8 cellular contexts compared by ENCODE assay signal in genomic region chr15:96893159-96893906, GRCh38.
A peak's percentile ranks its signal among the peaks of the same experiment; 100 is the strongest.
DNase-seq lines count a peak whose midpoint lies in the region; ATAC-seq, FAIRE-seq and TF ChIP-seq lines count a peak whose summit lies in the region.

No MANE protein-coding gene starts in this region.

- peak; percentile 31; the same call in 1 of the 2 replicates for TF ChIP-seq CTCF in BE2C (IDR thresholded peaks at IDR 0.05; ENCODE audit: low read depth, low read length)
- no peak for TF ChIP-seq CTCF in glutamatergic neuron (IDR thresholded peaks at IDR 0.05; ENCODE audit: partially characterized antibody, unreplicated experiment)
- TF ChIP-seq CTCF in type B pancreatic cell (conservative IDR thresholded peaks at IDR 0.05) = peak; percentile 81

- H3K9me3 ChIP-seq in BE2C = no peaks in the 10 kb centered on the region

- H3K4me1 Mint-ChIP-seq in glutamatergic neuron (ENCODE audit: low read depth, unreplicated experiment) (no peaks in the 10 kb centered on the region), type B pancreatic cell (ENCODE audit: unreplicated experiment) (peaks cover 13% of the 10 kb centered on the region)
- peaks cover 14% of the 10 kb centered on the region for H3K4me1 Mint-ChIP-seq in activated CD8-positive, alpha-beta memory T cell treated with anti-CD3 and anti-CD28 coated beads, Interleukin-2, amount 10 ng/mL, durations not matched to agents 7 days and 5 days

- H3K27me3 Mint-ChIP-seq in glutamatergic neuron (ENCODE audit: unreplicated experiment) = peaks cover 5% of the 10 kb centered on the region
- peaks cover 3% of the 10 kb centered on the region for H3K27me3 Mint-ChIP-seq in type B pancreatic cell
- no peaks in the 10 kb centered on the region for H3K27me3 Mint-ChIP-seq in activated CD8-positive, alpha-beta memory T cell treated with anti-CD3 and anti-CD28 coated beads, Interleukin-2, amount 10 ng/mL, durations not matched to agents 7 days and 5 days

- no peak overlapping the region for H3K4me3 ChIP-seq in BE2C (ENCODE audit: low read depth, low read length)

- H3K4me3 Mint-ChIP-seq in glutamatergic neuron (ENCODE audit: unreplicated experiment) = no peak overlapping the region
- no peak overlapping the region for H3K4me3 Mint-ChIP-seq in type B pancreatic cell
- H3K4me3 Mint-ChIP-seq in activated CD8-positive, alpha-beta memory T cell treated with anti-CD3 and anti-CD28 coated beads, Interleukin-2, amount 10 ng/mL, durations not matched to agents 7 days and 5 days = no peak overlapping the region

- DNase-seq in BE2C (no peak), HTR-8/SVneo (ENCODE audit: insufficient read length, low spot score) (peak; percentile 22), RPMI7951 (ENCODE audit: low read depth) (peak; percentile 65), glutamatergic neuron (peak; percentile 17), type B pancreatic cell (ENCODE audit: extremely low spot score, unreplicated experiment) (no peak), NCI-H510A treated with DMSO at 0.1 percent for 48 hours (lab: John Stamatoyannopoulos, UW) (no peak)
- DNase-seq in activated CD8-positive, alpha-beta memory T cell treated with anti-CD3 and anti-CD28 coated beads, Interleukin-2, amount 10 ng/mL, durations not matched to agents 7 days and 5 days = no peak

- no peaks in the 10 kb centered on the region; the same call in 1 of the 2 replicates for H3K27me3 ChIP-seq in BE2C

- CTCF ChIA-PET in activated CD8-positive, alpha-beta memory T cell treated with anti-CD3 and anti-CD28 coated beads, Interleukin-2, amount 10 ng/mL, durations not matched to agents 7 days and 5 days (lab: Charles Lee) = interaction anchor here (1.1 kb wide), 1 partner anchor 536 kb away, joined by 4 read pairs; no protein-coding TSS in a partner anchor

- no peak for ATAC-seq in HG03108 (IDR thresholded peaks at IDR 0.05; ENCODE audit: unreplicated experiment)
- no peak for ATAC-seq in activated CD8-positive, alpha-beta memory T cell treated with anti-CD3 and anti-CD28 coated beads, Interleukin-2, amount 10 ng/mL, durations not matched to agents 7 days and 5 days

- no peaks in the 10 kb centered on the region for H3K9me3 Mint-ChIP-seq in glutamatergic neuron (ENCODE audit: unreplicated experiment)
- no peaks in the 10 kb centered on the region for H3K9me3 Mint-ChIP-seq in type B pancreatic cell
- H3K9me3 Mint-ChIP-seq in activated CD8-positive, alpha-beta memory T cell treated with anti-CD3 and anti-CD28 coated beads, Interleukin-2, amount 10 ng/mL, durations not matched to agents 7 days and 5 days (ENCODE audit: low read depth) = no peaks in the 10 kb centered on the region

- H3K36me3 Mint-ChIP-seq in glutamatergic neuron (ENCODE audit: unreplicated experiment) = no peaks in the 10 kb centered on the region
- H3K36me3 Mint-ChIP-seq in type B pancreatic cell = no peaks in the 10 kb centered on the region
- H3K36me3 Mint-ChIP-seq in activated CD8-positive, alpha-beta memory T cell treated with anti-CD3 and anti-CD28 coated beads, Interleukin-2, amount 10 ng/mL, durations not matched to agents 7 days and 5 days = no peaks in the 10 kb centered on the region

- H3K27ac Mint-ChIP-seq in glutamatergic neuron (ENCODE audit: unreplicated experiment) = no peak overlapping the region
- no peak overlapping the region for H3K27ac Mint-ChIP-seq in type B pancreatic cell
- H3K27ac Mint-ChIP-seq in activated CD8-positive, alpha-beta memory T cell treated with anti-CD3 and anti-CD28 coated beads, Interleukin-2, amount 10 ng/mL, durations not matched to agents 7 days and 5 days = no peak overlapping the region

- FAIRE-seq in HTR-8/SVneo (lab: Jason Lieb, UNC) = no peak

- no peaks in the 10 kb centered on the region for H3K36me3 ChIP-seq in BE2C

- no peaks in the 10 kb centered on the region for H3K4me1 ChIP-seq in BE2C

Comparison
In these comparisons a context has a peak if more than half of its experiments do, and no peak if none do; other contexts are left out.
1. DNase-seq: peak in HTR-8/SVneo (single experiment), RPMI7951 (single experiment) and glutamatergic neuron (single experiment); none in BE2C (single experiment), type B pancreatic cell (single experiment), activated CD8-positive, alpha-beta memory T cell treated with anti-CD3 and anti-CD28 coated beads, Interleukin-2, amount 10 ng/mL, durations not matched to agents 7 days and 5 days (single experiment) and NCI-H510A treated with DMSO at 0.1 percent for 48 hours (single experiment).